ENCODE assay signal across 1 cellular context in the genomic region with DNA sequence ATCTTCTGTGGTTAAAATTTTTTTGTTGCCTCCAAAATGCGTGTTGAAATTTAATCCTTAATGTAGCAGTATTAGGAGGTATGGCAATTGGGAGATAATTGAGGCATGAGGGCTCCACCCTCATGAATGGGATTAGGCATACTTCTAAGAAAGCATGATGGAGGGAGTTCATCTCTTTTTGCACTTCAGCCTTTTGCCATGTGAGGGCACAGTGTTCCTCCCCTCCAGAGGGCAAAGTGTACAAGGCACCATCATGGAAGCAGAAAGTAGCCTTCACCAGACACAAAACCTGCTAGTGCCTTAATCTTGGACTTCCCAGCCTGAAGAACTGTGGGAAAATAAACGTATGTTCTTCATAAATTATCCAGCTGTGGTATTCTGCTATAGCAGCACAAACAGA.
TF ChIP-seq lines count a peak whose summit lies in the region.

No MANE protein-coding gene starts in this region.

TF ChIP-seq in GM23338, 12 proteins besides CTCF, POLR2A, EP300 and RAD21 (continued from another document):
- TF ChIP-seq REST (IDR thresholded peaks at IDR 0.05; ENCODE audit: unreplicated experiment) (no peak), ETS1 (IDR thresholded peaks at IDR 0.05) (no peak), STAT1 (IDR thresholded peaks at IDR 0.05; ENCODE audit: unreplicated experiment) (no peak), ZNF114 (CRISPR knock-in tag; IDR thresholded peaks at IDR 0.05) (no peak), CREB1 (CRISPR knock-in tag; IDR thresholded peaks at IDR 0.05; ENCODE audit: low read depth) (no peak), NANOG (IDR thresholded peaks at IDR 0.05; ENCODE audit: borderline replicate concordance) (no peak), ZNF331 (CRISPR knock-in tag; IDR thresholded peaks at IDR 0.05; ENCODE audit: low read depth) (no peak)
TF ChIP-seq in GM23338: peak in this region for 0.
